In genomic region chr19:28126499-28126898, GRCh38 we compare ENCODE assay signal across 18 cellular contexts.
DNase-seq lines count a peak whose midpoint lies in the region; ATAC-seq and TF ChIP-seq lines count a peak whose summit lies in the region.
"Had no signal": no experiment of that assay in that cellular context is flagged by ENCODE, and none has a peak within 500 bp of the region (broad histone marks: within the 10 kb centered on the region; RNA-seq: fewer than 3 reads in every experiment).

No MANE protein-coding gene starts in this region.

- H3K4me3 Mint-ChIP-seq in activated T-helper 2 cell treated with anti-CD3 and anti-CD28 coated beads, Interferon-gamma antibody, Interleukin-2, Interleukin-4, amounts not matched to agents 10 μg/mL and 5 μg/mL and 100 μg/mL, durations not matched to agents 14 hours and 24 hours and 36 hours (ENCODE audit: low read depth) = no peak overlapping the region
- H3K4me3 Mint-ChIP-seq: CD4-positive, alpha-beta T cell; HFFc6 had no signal

- no peak for ATAC-seq in GM21526 (IDR thresholded peaks at IDR 0.05; ENCODE audit: low FRiP score, unreplicated experiment)
- ATAC-seq: HCT116 had no signal

- H3K4me3 ChIP-seq in adipocyte (ENCODE audit: low read length) = no peak overlapping the region
- no peak overlapping the region for H3K4me3 ChIP-seq in fibroblast of mammary gland (ENCODE audit: control insufficient read depth, low read depth, low read length)
- H3K4me3 ChIP-seq in dorsolateral prefrontal cortex = no peak overlapping the region

- no peaks in the 10 kb centered on the region for H3K4me1 Mint-ChIP-seq in activated T-helper 2 cell treated with anti-CD3 and anti-CD28 coated beads, Interferon-gamma antibody, Interleukin-2, Interleukin-4, amounts not matched to agents 10 μg/mL and 5 μg/mL and 100 μg/mL, durations not matched to agents 14 hours and 24 hours and 36 hours (ENCODE audit: low read depth)

- no peaks in the 10 kb centered on the region for H3K9me3 ChIP-seq in adipocyte (ENCODE audit: control insufficient read depth, low read length)
- H3K9me3 ChIP-seq: Caco-2 had no signal

- peaks cover 4% of the 10 kb centered on the region for H3K9me3 Mint-ChIP-seq in activated T-helper 2 cell treated with anti-CD3 and anti-CD28 coated beads, Interferon-gamma antibody, Interleukin-2, Interleukin-4, amounts not matched to agents 10 μg/mL and 5 μg/mL and 100 μg/mL, durations not matched to agents 14 hours and 24 hours and 36 hours

- intact Hi-C loops in dorsolateral prefrontal cortex (cut with DNase I) = no loop called here
- intact Hi-C loops in activated T-helper 2 cell treated with anti-CD3 and anti-CD28 coated beads, Interferon-gamma antibody, Interleukin-2, Interleukin-4, amounts not matched to agents 10 μg/mL and 5 μg/mL and 100 μg/mL, durations not matched to agents 14 hours and 24 hours and 36 hours (cut with micrococcal nuclease) = no loop called here

- DNase-seq in adipocyte (ENCODE audit: low read depth) (no peak), astrocyte of the hippocampus (ENCODE audit: low read depth, low spot score) (peak; percentile 2), fibroblast of mammary gland (ENCODE audit: low read depth) (peak; percentile 28), dorsolateral prefrontal cortex (no peak)
- DNase-seq in activated T-helper 2 cell treated with anti-CD3 and anti-CD28 coated beads, Interferon-gamma antibody, Interleukin-2, Interleukin-4, amounts not matched to agents 10 μg/mL and 5 μg/mL and 100 μg/mL, durations not matched to agents 14 hours and 24 hours and 36 hours (ENCODE audit: low spot score) = no peak
- DNase-seq: AML-193; Caco-2; CD4-positive, alpha-beta T cell; DMS153; DMS79; GDM1; GOT3; H7; HFFc6 had no signal

- TF ChIP-seq CTCF in fibroblast of mammary gland (conservative IDR thresholded peaks at IDR 0.05; ENCODE audit: control insufficient read depth, insufficient read depth, low read depth, low read length) = no peak
- no peak for TF ChIP-seq CTCF in dorsolateral prefrontal cortex (IDR thresholded peaks at IDR 0.05 in 54 of 56, conservative IDR thresholded peaks at IDR 0.05 in 2 of 56; ENCODE audit: low read depth in 1 of 56, partially characterized antibody in 56 of 56)

- H3K27ac ChIP-seq in dorsolateral prefrontal cortex = no peak overlapping the region
- H3K27ac ChIP-seq: C4-2B, HL-60 had no signal

- no peaks in the 10 kb centered on the region for H3K27me3 Mint-ChIP-seq in activated T-helper 2 cell treated with anti-CD3 and anti-CD28 coated beads, Interferon-gamma antibody, Interleukin-2, Interleukin-4, amounts not matched to agents 10 μg/mL and 5 μg/mL and 100 μg/mL, durations not matched to agents 14 hours and 24 hours and 36 hours (ENCODE audit: low read depth)
- H3K27me3 Mint-ChIP-seq: CD4-positive, alpha-beta T cell had no signal

- H3K36me3 Mint-ChIP-seq in activated T-helper 2 cell treated with anti-CD3 and anti-CD28 coated beads, Interferon-gamma antibody, Interleukin-2, Interleukin-4, amounts not matched to agents 10 μg/mL and 5 μg/mL and 100 μg/mL, durations not matched to agents 14 hours and 24 hours and 36 hours (ENCODE audit: low read depth) = no peaks in the 10 kb centered on the region

- no peaks in the 10 kb centered on the region for H3K36me3 ChIP-seq in adipocyte (ENCODE audit: control insufficient read depth, insufficient read depth, low read length, severe bottlenecking)

- H3K27me3 ChIP-seq in adipocyte (replicated peaks; ENCODE audit: control insufficient read depth, insufficient read depth, low read length) (peaks cover 5% of the 10 kb centered on the region), dorsolateral prefrontal cortex (no peaks in the 10 kb centered on the region)

- H3K9ac ChIP-seq in adipocyte (ENCODE audit: low read length) = peak overlapping the region; percentile 59

- peaks cover 21% of the 10 kb centered on the region for H3K4me1 ChIP-seq in adipocyte (ENCODE audit: control insufficient read depth, insufficient read depth, low read length)
- H3K4me1 ChIP-seq: Caco-2 had no signal

- no peak overlapping the region for H3K27ac Mint-ChIP-seq in activated T-helper 2 cell treated with anti-CD3 and anti-CD28 coated beads, Interferon-gamma antibody, Interleukin-2, Interleukin-4, amounts not matched to agents 10 μg/mL and 5 μg/mL and 100 μg/mL, durations not matched to agents 14 hours and 24 hours and 36 hours
- H3K27ac Mint-ChIP-seq: CD4-positive, alpha-beta T cell; HFFc6 had no signal

Comparison
In these comparisons a context has a peak if more than half of its experiments do, and no peak if none do; other contexts are left out.
1. DNase-seq: peak in astrocyte of the hippocampus (single experiment) and fibroblast of mammary gland (single experiment); none in adipocyte (single experiment), dorsolateral prefrontal cortex (0 of 10) and activated T-helper 2 cell treated with anti-CD3 and anti-CD28 coated beads, Interferon-gamma antibody, Interleukin-2, Interleukin-4, amounts not matched to agents 10 μg/mL and 5 μg/mL and 100 μg/mL, durations not matched to agents 14 hours and 24 hours and 36 hours (single experiment).